In the genomic region with DNA sequence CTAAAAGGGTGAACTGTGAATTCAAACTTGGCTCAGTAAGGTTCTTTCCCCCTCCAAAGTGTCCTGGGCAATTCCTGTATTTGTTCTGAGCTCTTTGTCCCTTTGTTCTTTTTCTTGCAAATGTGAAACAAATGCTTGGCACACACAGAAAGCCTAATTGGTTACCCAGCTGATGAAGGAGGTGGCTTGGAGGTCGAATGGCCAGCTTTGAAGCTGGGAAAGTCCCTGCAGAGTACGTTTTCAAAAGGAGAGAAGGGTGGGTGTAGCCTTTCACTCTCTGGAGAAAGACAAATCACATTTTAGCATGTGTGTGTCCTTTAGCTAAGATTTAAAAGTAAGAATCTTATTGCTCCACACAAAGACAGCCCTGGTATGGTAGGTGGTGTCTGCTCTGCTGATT, we compare ENCODE assay signal across 10 cellular contexts.
DNase-seq lines count a peak whose midpoint lies in the region; ATAC-seq and TF ChIP-seq lines count a peak whose summit lies in the region.
"Had no signal": no experiment of that assay in that cellular context is flagged by ENCODE, and none has a peak within 500 bp of the region (broad histone marks: within the 10 kb centered on the region; RNA-seq: fewer than 3 reads in every experiment).

No MANE protein-coding gene starts in this region.

- H3K4me2 ChIP-seq in OCI-LY1 (ENCODE audit: low read length), result no peak overlapping the region
- H3K4me2 ChIP-seq: BLaER1 had no signal

- ATAC-seq in activated T-cell treated with anti-CD3 and anti-CD28 coated beads, Interleukin-2, amount 50 U/mL, for 72 hours (replicated peaks in 1 of 2), result peak; percentile 56 to 64
- peak; percentile 85 for ATAC-seq in HG02870 (IDR thresholded peaks at IDR 0.05; ENCODE audit: unreplicated experiment)

- no peak for DNase-seq in activated T-cell treated with anti-CD3 and anti-CD28 coated beads, Interleukin-2, amount 50 U/mL, for 72 hours
- DNase-seq in activated T-cell treated with anti-CD3 and anti-CD28 coated beads for 4 hours (no peak), substantia nigra (lab: John Stamatoyannopoulos, UW) (no peak), AML-193 (lab: John Stamatoyannopoulos, UW) (no peak), cortex of kidney (lab: John Stamatoyannopoulos, UW) (no peak)
- no peak for DNase-seq in T-helper 2 cell treated with Interferon-gamma antibody and Interleukin-4, amounts not matched to agents 5 μg/mL and 100 μg/mL, for 36 hours (ENCODE audit: low spot score)
- DNase-seq: activated B cell treated with CpG ODN at 0.5 μM for 24 hours had no signal

- H3K27ac ChIP-seq in OCI-LY1 (ENCODE audit: low read depth, low read length, poor library complexity, severe bottlenecking) (peak overlapping the region; percentile 54), substantia nigra (ENCODE audit: low read depth, low read length, poor library complexity, severe bottlenecking) (peak overlapping the region; percentile 40)
- H3K27ac ChIP-seq: BLaER1 had no signal

- TF ChIP-seq CTCF in OCI-LY1 (IDR thresholded peaks at IDR 0.05; ENCODE audit: low read length), result no peak

- H3F3A ChIP-seq in OCI-LY1 (ENCODE audit: insufficient read depth, low read length), result no peaks in the 10 kb centered on the region

- no peak overlapping the region for H3K27ac Mint-ChIP-seq in activated T-cell treated with anti-CD3 and anti-CD28 coated beads, Interleukin-2, amount 50 U/mL, for 72 hours
- no peak overlapping the region for H3K27ac Mint-ChIP-seq in T-helper 2 cell treated with Interferon-gamma antibody and Interleukin-4, amounts not matched to agents 5 μg/mL and 100 μg/mL, for 36 hours
- H3K27ac Mint-ChIP-seq: activated B cell treated with CpG ODN at 0.5 μM for 24 hours had no signal

- no peak overlapping the region for H2AFZ ChIP-seq in OCI-LY1 (ENCODE audit: low read length)

- no peaks in the 10 kb centered on the region for H4K20me1 ChIP-seq in OCI-LY1 (ENCODE audit: insufficient read depth, low read length)
- H4K20me1 ChIP-seq: BLaER1 had no signal

- no peak overlapping the region for H3K4me3 ChIP-seq in OCI-LY1 (ENCODE audit: low read depth, low read length, poor library complexity, severe bottlenecking)
- H3K4me3 ChIP-seq: BLaER1 had no signal

- H3K79me2 ChIP-seq in OCI-LY1 (ENCODE audit: insufficient read depth, low read length), result no peaks in the 10 kb centered on the region

- no peaks in the 10 kb centered on the region for H3K27me3 ChIP-seq in OCI-LY1 (ENCODE audit: insufficient read depth, low read length)
- H3K27me3 ChIP-seq: BLaER1 had no signal

- no peaks in the 10 kb centered on the region for H3K9me3 ChIP-seq in OCI-LY1 (ENCODE audit: low read length)
- H3K9me3 ChIP-seq: BLaER1 had no signal

- peaks cover 12% of the 10 kb centered on the region for H3K4me1 Mint-ChIP-seq in activated T-cell treated with anti-CD3 and anti-CD28 coated beads, Interleukin-2, amount 50 U/mL, for 72 hours (ENCODE audit: low read depth)
- H3K4me1 Mint-ChIP-seq in T-helper 2 cell treated with Interferon-gamma antibody and Interleukin-4, amounts not matched to agents 5 μg/mL and 100 μg/mL, for 36 hours (ENCODE audit: low read depth), result peaks cover 3% of the 10 kb centered on the region
- H3K4me1 Mint-ChIP-seq: activated B cell treated with CpG ODN at 0.5 μM for 24 hours had no signal

- peaks cover 54% of the 10 kb centered on the region for H3K4me1 ChIP-seq in OCI-LY1 (ENCODE audit: insufficient read depth, low read length, severe bottlenecking)
- H3K4me1 ChIP-seq: BLaER1 had no signal

- no peak overlapping the region for H3K9ac ChIP-seq in OCI-LY1 (ENCODE audit: low read length)
- H3K9ac ChIP-seq: BLaER1 had no signal

- H3K36me3 ChIP-seq in OCI-LY1 (ENCODE audit: insufficient read depth, low read length), result no peaks in the 10 kb centered on the region
- H3K36me3 ChIP-seq: BLaER1 had no signal

- no peaks in the 10 kb centered on the region for H3K9me3 Mint-ChIP-seq in activated T-cell treated with anti-CD3 and anti-CD28 coated beads, Interleukin-2, amount 50 U/mL, for 72 hours
- no peaks in the 10 kb centered on the region for H3K9me3 Mint-ChIP-seq in T-helper 2 cell treated with Interferon-gamma antibody and Interleukin-4, amounts not matched to agents 5 μg/mL and 100 μg/mL, for 36 hours
- H3K9me3 Mint-ChIP-seq: activated B cell treated with CpG ODN at 0.5 μM for 24 hours had no signal

- peak overlapping the region in 1 of 2 donors; percentile 17 for H3K4me3 Mint-ChIP-seq in activated T-cell treated with anti-CD3 and anti-CD28 coated beads, Interleukin-2, amount 50 U/mL, for 72 hours
- no peak overlapping the region for H3K4me3 Mint-ChIP-seq in T-helper 2 cell treated with Interferon-gamma antibody and Interleukin-4, amounts not matched to agents 5 μg/mL and 100 μg/mL, for 36 hours
- H3K4me3 Mint-ChIP-seq: activated B cell treated with CpG ODN at 0.5 μM for 24 hours had no signal

- H3K27me3 Mint-ChIP-seq in activated T-cell treated with anti-CD3 and anti-CD28 coated beads, Interleukin-2, amount 50 U/mL, for 72 hours (ENCODE audit: low read depth), result peaks cover 19% of the 10 kb centered on the region
- H3K27me3 Mint-ChIP-seq in T-helper 2 cell treated with Interferon-gamma antibody and Interleukin-4, amounts not matched to agents 5 μg/mL and 100 μg/mL, for 36 hours (ENCODE audit: low read depth), result peaks cover 9% of the 10 kb centered on the region

- H3K36me3 Mint-ChIP-seq in activated T-cell treated with anti-CD3 and anti-CD28 coated beads, Interleukin-2, amount 50 U/mL, for 72 hours (ENCODE audit: insufficient read depth in 2 of 2), result no peaks in the 10 kb centered on the region
- H3K36me3 Mint-ChIP-seq in T-helper 2 cell treated with Interferon-gamma antibody and Interleukin-4, amounts not matched to agents 5 μg/mL and 100 μg/mL, for 36 hours (ENCODE audit: low read depth), result no peaks in the 10 kb centered on the region

- H3K9me2 ChIP-seq in OCI-LY1 (ENCODE audit: low read depth, low read length), result no peaks in the 10 kb centered on the region
